8 cellular contexts compared by ENCODE assay signal in the genomic region with DNA sequence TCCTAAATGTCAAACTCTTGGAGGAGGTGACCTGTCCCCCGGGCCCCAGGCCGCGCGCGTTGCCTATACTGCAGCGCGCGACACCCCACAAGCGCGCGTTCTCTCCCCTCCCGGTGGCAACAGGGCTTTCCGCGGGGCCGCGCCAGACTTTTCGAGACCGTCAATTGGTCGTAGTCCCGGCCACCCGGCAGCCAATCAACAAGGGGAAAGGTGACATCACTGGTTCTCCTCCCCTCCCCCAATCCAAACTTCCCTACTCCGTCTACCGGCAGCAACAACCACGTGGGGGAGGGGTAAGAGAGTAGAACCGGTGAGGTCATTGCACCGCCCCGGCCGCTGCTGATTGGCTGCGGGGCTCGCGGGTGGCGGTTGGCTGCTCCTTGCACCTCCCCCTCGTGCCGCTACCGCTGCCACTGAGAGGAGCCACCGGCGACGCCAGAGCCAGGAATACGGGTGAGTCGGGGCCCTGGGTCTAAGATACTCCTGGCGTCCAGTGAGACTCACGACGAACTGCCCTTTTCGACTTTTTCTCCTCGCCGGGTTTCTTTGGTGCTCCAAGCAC. TPM values are rescaled to one million over a fixed set of nuclear protein-coding genes. Genes with fewer than 3 reads are reported as not detected.
A peak's percentile ranks its signal among the peaks of the same experiment; 100 is the strongest.
DNase-seq lines count a peak whose midpoint lies in the region; ATAC-seq and TF ChIP-seq lines count a peak whose summit lies in the region.

No MANE protein-coding gene starts in this region.

- H3K27me3 ChIP-seq in kidney epithelial cell (ENCODE audit: control insufficient read depth, insufficient read depth, low read length): no peaks in the 10 kb centered on the region

- TF ChIP-seq CTCF in AG10803 (conservative IDR thresholded peaks at IDR 0.05; ENCODE audit: low read length) (no peak), kidney epithelial cell (IDR thresholded peaks at IDR 0.05; ENCODE audit: insufficient read depth, low read length, poor library complexity, severe bottlenecking) (no peak)

- DNase-seq in AG10803 (ENCODE audit: low read depth) (peak; percentile 99), NCI-H345 treated with DMSO at 0.1 percent for 48 hours (lab: John Stamatoyannopoulos, UW; ENCODE audit: unreplicated experiment) (peak; percentile 90), cerebellum (ENCODE audit: low spot score) (peak; percentile 97), kidney epithelial cell (ENCODE audit: low read depth) (peak; percentile 95)
- DNase-seq in activated CD4-positive, CD25-positive, alpha-beta regulatory T cell treated with anti-CD3 and anti-CD28 coated beads, Interleukin-2, amount 50 U/mL, for 16 hours (ENCODE audit: low read depth, low spot score): peak; percentile 99
- DNase-seq in stimulated activated CD4-positive, alpha-beta T cell treated with anti-CD3 and anti-CD28 coated beads, Interleukin-15, amount 100 ng/mL, for 24 hours: peak; percentile 99

- H3K36me3 ChIP-seq in kidney epithelial cell (ENCODE audit: control insufficient read depth, insufficient read depth, low read length): no peaks in the 10 kb centered on the region

- ATAC-seq in GM19043 (IDR thresholded peaks at IDR 0.05; ENCODE audit: low read depth, unreplicated experiment) (peak; percentile 50), HG03342 (IDR thresholded peaks at IDR 0.05; ENCODE audit: unreplicated experiment) (peak; percentile 52)

- H3K4me3 ChIP-seq in AG10803 (ENCODE audit: low read length) (peak overlapping the region; percentile 93), kidney epithelial cell (ENCODE audit: low read depth, low read length) (peak overlapping the region; percentile 78)

RNA-seq across cellular contexts. Expression of gene CIC, which starts 0.8 kb away (rescaled TPM):
- 24.0 TPM for total RNA-seq in cerebellum
- total RNA-seq in kidney epithelial cell: 39.4 and 41.7 TPM in 2 replicates

RNA-seq across cellular contexts. Expression of gene ERF, which starts 13.3 kb away (rescaled TPM):
- total RNA-seq in cerebellum (9.2 TPM), kidney epithelial cell (31.6 and 48.8 TPM in 2 replicates)

RNA-seq across cellular contexts. Expression of gene GSK3A, which starts 25.8 kb away (rescaled TPM):
- total RNA-seq in cerebellum: 16.8 TPM
- 27.3 and 36.1 TPM in 2 replicates for total RNA-seq in kidney epithelial cell

RNA-seq across cellular contexts. Expression of gene PRR19, which starts 33.7 kb away (rescaled TPM):
- total RNA-seq in cerebellum: 1.4 TPM
- 0.55 and 0.92 TPM in 2 replicates for total RNA-seq in kidney epithelial cell

RNA-seq across cellular contexts. Expression of gene PAFAH1B3, which starts 34.2 kb away (rescaled TPM):
- total RNA-seq in cerebellum (83.7 TPM), kidney epithelial cell (106 and 113 TPM in 2 replicates)

Comparison
In these comparisons a context has a peak if more than half of its experiments do, and no peak if none do; other contexts are left out.
1. Peak in every context shown above with its lines: DNase-seq, ATAC-seq and H3K4me3 ChIP-seq.